ENCODE assay signal across 21 cellular contexts in genomic region chr15:54345301-54345700, GRCh38.
DNase-seq lines count a peak whose midpoint lies in the region; ATAC-seq and TF ChIP-seq lines count a peak whose summit lies in the region.
"Had no signal": no experiment of that assay in that cellular context is flagged by ENCODE, and none has a peak within 500 bp of the region (broad histone marks: within the 10 kb centered on the region; RNA-seq: fewer than 3 reads in every experiment).

No MANE protein-coding gene starts in this region.

- no peaks in the 10 kb centered on the region for H3K9me3 Mint-ChIP-seq in activated naive CD8-positive, alpha-beta T cell treated with anti-CD3 and anti-CD28 coated beads for 36 hours

- H3K27ac Mint-ChIP-seq in activated naive CD8-positive, alpha-beta T cell treated with anti-CD3 and anti-CD28 coated beads for 36 hours: no peak overlapping the region
- H3K27ac Mint-ChIP-seq: CD14-positive monocyte; CD4-positive, alpha-beta memory T cell; CD4-positive, CD25-positive, alpha-beta regulatory T cell had no signal

- H3K4me1 Mint-ChIP-seq in activated naive CD8-positive, alpha-beta T cell treated with anti-CD3 and anti-CD28 coated beads for 36 hours: no peaks in the 10 kb centered on the region
- H3K4me1 Mint-ChIP-seq: CD14-positive monocyte; CD4-positive, alpha-beta memory T cell; CD4-positive, CD25-positive, alpha-beta regulatory T cell; CD8-positive, alpha-beta memory T cell had no signal

- H3K36me3 Mint-ChIP-seq in activated naive CD8-positive, alpha-beta T cell treated with anti-CD3 and anti-CD28 coated beads for 36 hours: no peaks in the 10 kb centered on the region
- H3K36me3 Mint-ChIP-seq: CD14-positive monocyte; CD4-positive, alpha-beta memory T cell; CD4-positive, CD25-positive, alpha-beta regulatory T cell; CD8-positive, alpha-beta memory T cell had no signal

- DNase-seq in NCI-H510A treated with DMSO at 0.1 percent for 48 hours (lab: John Stamatoyannopoulos, UW): peak; percentile 15
- DNase-seq in NCI-H510A (lab: John Stamatoyannopoulos, UW): no peak
- DNase-seq in LNCaP clone FGC (ENCODE audit: low read depth): peak; percentile 36
- DNase-seq in cerebellar cortex (ENCODE audit: low spot score): peak; percentile 63
- no peak for DNase-seq in activated naive CD8-positive, alpha-beta T cell treated with anti-CD3 and anti-CD28 coated beads for 36 hours
- no peak for DNase-seq in sciatic nerve (ENCODE audit: low spot score)
- DNase-seq: 8988T; ACHN; BE2C; CD4-positive, alpha-beta memory T cell; CD4-positive, CD25-positive, alpha-beta regulatory T cell; CD8-positive, alpha-beta memory T cell; COR-L47; DMS 273 treated with DMSO at 0.1 percent for 48 hours; DMS153; DMS79 treated with DMSO at 0.1 percent for 48 hours; GDM1 had no signal

- peaks cover 3% of the 10 kb centered on the region for H3K27me3 Mint-ChIP-seq in activated naive CD8-positive, alpha-beta T cell treated with anti-CD3 and anti-CD28 coated beads for 36 hours
- H3K27me3 Mint-ChIP-seq: CD4-positive, alpha-beta memory T cell; CD8-positive, alpha-beta memory T cell had no signal

- H3K4me3 Mint-ChIP-seq in activated naive CD8-positive, alpha-beta T cell treated with anti-CD3 and anti-CD28 coated beads for 36 hours: no peak overlapping the region
- H3K4me3 Mint-ChIP-seq: CD14-positive monocyte; CD4-positive, alpha-beta memory T cell; CD4-positive, CD25-positive, alpha-beta regulatory T cell; CD8-positive, alpha-beta memory T cell had no signal

- TF ChIP-seq CTCF in LNCaP clone FGC (IDR thresholded peaks at IDR 0.05; ENCODE audit: control insufficient read depth, extremely low read depth, insufficient read depth): no peak

- no peak overlapping the region for H3K4me3 ChIP-seq in LNCaP clone FGC (ENCODE audit: low read depth, low read length)
- H3K4me3 ChIP-seq: BLaER1, GM12878 had no signal

- intact Hi-C loops in sciatic nerve (cut with DNase I): no loop called here

- ATAC-seq in sciatic nerve (no peak), GM19395 (IDR thresholded peaks at IDR 0.05; ENCODE audit: unreplicated experiment) (no peak)

Comparison
In these comparisons a context has a peak if more than half of its experiments do, and no peak if none do; other contexts are left out.
1. DNase-seq: peak in NCI-H510A treated with DMSO at 0.1 percent for 48 hours (single experiment), LNCaP clone FGC (single experiment) and cerebellar cortex (single experiment); none in NCI-H510A (single experiment), activated naive CD8-positive, alpha-beta T cell treated with anti-CD3 and anti-CD28 coated beads for 36 hours (single experiment) and sciatic nerve (single experiment).